ENCODE assay signal across 26 cellular contexts in the genomic region with DNA sequence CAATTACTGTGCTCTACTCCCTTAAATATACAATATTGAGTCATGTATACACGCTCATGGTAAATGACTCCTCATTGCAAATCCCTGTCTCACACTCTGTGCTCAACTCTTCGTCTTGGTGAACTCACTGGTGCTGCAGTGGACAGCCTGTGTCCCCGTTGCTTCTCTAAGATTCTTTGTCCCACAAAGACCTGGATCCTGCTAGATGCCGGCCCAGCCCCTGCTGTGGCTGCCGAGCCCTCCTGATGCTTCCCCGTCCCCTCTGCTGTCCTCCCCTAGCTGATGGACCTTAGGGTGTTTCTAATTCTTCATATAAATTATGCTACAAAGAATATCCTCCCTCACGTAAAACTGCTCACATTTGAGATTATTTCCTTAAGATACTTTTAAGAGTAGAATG. TPM values are rescaled to one million over a fixed set of nuclear protein-coding genes. Genes with fewer than 3 reads are reported as not detected.
DNase-seq lines count a peak whose midpoint lies in the region; ATAC-seq and TF ChIP-seq lines count a peak whose summit lies in the region.
"Had no signal": no experiment of that assay in that cellular context is flagged by ENCODE, and none has a peak within 500 bp of the region (broad histone marks: within the 10 kb centered on the region; RNA-seq: fewer than 3 reads in every experiment).

No MANE protein-coding gene starts in this region.

- H3K9me3 ChIP-seq in liver (ENCODE audit: control insufficient read depth in 4 of 4, low read length in 3 of 4) (no peaks in the 10 kb centered on the region), esophagus muscularis mucosa (no peaks in the 10 kb centered on the region)
- H3K9me3 ChIP-seq: esophagus squamous epithelium, heart right ventricle, prostate gland, sigmoid colon had no signal

- no peak for TF ChIP-seq RAD21 in liver (IDR thresholded peaks at IDR 0.05)

- H3K27ac ChIP-seq in VCaP, result peak overlapping the region; percentile 38; the same call in 1 of the 2 replicates
- no peak overlapping the region for H3K27ac ChIP-seq in liver (ENCODE audit: low read depth in 1 of 2, low read length in 2 of 2)
- no peak overlapping the region for H3K27ac ChIP-seq in esophagus muscularis mucosa (replicated peaks in 1 of 4)
- H3K27ac ChIP-seq: esophagus squamous epithelium, sigmoid colon had no signal

- intact Hi-C loops in activated CD4-positive, alpha-beta T cell treated with anti-CD3 and anti-CD28 coated beads, Interleukin-2, amount 10 ng/mL, durations not matched to agents 24 days and 14 days (cut with micrococcal nuclease), result no loop called here
- intact Hi-C loops in esophagus muscularis mucosa (cut with DNase I), result no loop called here

- no peak for ATAC-seq in stimulated activated naive B cell treated with anti-CD40 and anti-IgM and Interleukin-4, amounts not matched to agents 10 μg/mL and 1 μg/mL and 100 μg/mL, for 72 hours (replicated peaks)
- ATAC-seq in GM19397 (IDR thresholded peaks at IDR 0.05; ENCODE audit: unreplicated experiment), result no peak
- ATAC-seq: heart right ventricle, Panc1 had no signal

- H3K4me1 ChIP-seq in liver (ENCODE audit: control insufficient read depth in 4 of 4, insufficient read depth in 4 of 4, low read length in 3 of 4), result peaks cover 5 to 57% (median 39%) of the 10 kb centered on the region in 4 donors
- peaks cover 27 to 59% (median 46%) of the 10 kb centered on the region in 4 donors for H3K4me1 ChIP-seq in esophagus muscularis mucosa

- WGBS in liver, result 96% methylated on average over 7 of the region's 7 CpGs
- WGBS in esophagus muscularis mucosa, result 93% methylated on average over 7 of the region's 7 CpGs

- TF ChIP-seq CTCF in VCaP (conservative IDR thresholded peaks at IDR 0.05) (no peak), liver (IDR thresholded peaks at IDR 0.05; ENCODE audit: low read depth, low read length, missing input control) (no peak), esophagus muscularis mucosa (IDR thresholded peaks at IDR 0.05) (no peak)

- DNase-seq in activated CD4-positive, alpha-beta T cell treated with anti-CD3 and anti-CD28 coated beads, Interleukin-2, amount 10 ng/mL, durations not matched to agents 24 days and 14 days, result no peak
- DNase-seq in activated CD4-positive, alpha-beta T cell treated with anti-CD3 and anti-CD28 coated beads for 4 hours, result no peak
- DNase-seq in stimulated activated naive B cell treated with anti-CD40 and anti-IgM and Interleukin-4, amounts not matched to agents 10 μg/mL and 1 μg/mL and 100 μg/mL, for 72 hours, result no peak
- DNase-seq in esophagus muscularis mucosa (ENCODE audit: extremely low spot score) (no peak), kidney glomerular epithelial cell (lab: John Stamatoyannopoulos, UW) (no peak)
- DNase-seq: 8988T; activated CD4-positive, CD25-positive, alpha-beta regulatory T cell treated with anti-CD3 and anti-CD28 coated beads, Interleukin-2, amount 50 U/mL, for 72 hours; activated naive CD4-positive, alpha-beta T cell treated with anti-CD3 and anti-CD28 coated beads, Interleukin-2, amount 10 ng/mL, durations not matched to agents 7 days and 5 days; aorta; cortex of kidney; endodermal cell; esophagus squamous epithelium; foreskin melanocyte; heart right ventricle; NCI-H187; NCI-H2171 treated with DMSO at 0.1 percent for 48 hours; NCI-H524; NK-92 treated with Interleukin-12 subunit alpha and Interleukin-12 subunit beta, amount 100 ng/mL, for 24 hours; sigmoid colon; stimulated activated CD4-positive, alpha-beta T cell treated with anti-CD3 and anti-CD28 coated beads, Interleukin-4, amount 100 ng/mL, for 24 hours; stimulated activated naive CD4-positive, alpha-beta T cell treated with Interleukin-2 at 50 U/mL for 16 hours had no signal

- H3K4me3 ChIP-seq in liver (ENCODE audit: low read depth in 1 of 3, low read length in 3 of 3), result no peak overlapping the region
- no peak overlapping the region for H3K4me3 ChIP-seq in esophagus muscularis mucosa
- H3K4me3 ChIP-seq: esophagus squamous epithelium, heart right ventricle, prostate gland, sigmoid colon had no signal

- no peak for TF ChIP-seq EP300 in esophagus muscularis mucosa (IDR thresholded peaks at IDR 0.05)

- peaks cover 85% of the 10 kb centered on the region for H3K36me3 Mint-ChIP-seq in activated CD4-positive, alpha-beta T cell treated with anti-CD3 and anti-CD28 coated beads, Interleukin-2, amount 10 ng/mL, durations not matched to agents 24 days and 14 days (ENCODE audit: low read depth)
- H3K36me3 Mint-ChIP-seq in stimulated activated naive B cell treated with anti-CD40 and anti-IgM and Interleukin-4, amounts not matched to agents 10 μg/mL and 1 μg/mL and 100 μg/mL, for 72 hours, result peaks cover 56 to 84% of the 10 kb centered on the region in 2 donors

- no peaks in the 10 kb centered on the region for H3K27me3 Mint-ChIP-seq in activated CD4-positive, alpha-beta T cell treated with anti-CD3 and anti-CD28 coated beads, Interleukin-2, amount 10 ng/mL, durations not matched to agents 24 days and 14 days
- H3K27me3 Mint-ChIP-seq in stimulated activated naive B cell treated with anti-CD40 and anti-IgM and Interleukin-4, amounts not matched to agents 10 μg/mL and 1 μg/mL and 100 μg/mL, for 72 hours, result no peaks in the 10 kb centered on the region
- H3K27me3 Mint-ChIP-seq: activated naive CD4-positive, alpha-beta T cell treated with anti-CD3 and anti-CD28 coated beads, Interleukin-2, amount 10 ng/mL, durations not matched to agents 7 days and 5 days had no signal

- H3K4me1 Mint-ChIP-seq in activated CD4-positive, alpha-beta T cell treated with anti-CD3 and anti-CD28 coated beads, Interleukin-2, amount 10 ng/mL, durations not matched to agents 24 days and 14 days, result peaks cover 46% of the 10 kb centered on the region
- H3K4me1 Mint-ChIP-seq in stimulated activated naive B cell treated with anti-CD40 and anti-IgM and Interleukin-4, amounts not matched to agents 10 μg/mL and 1 μg/mL and 100 μg/mL, for 72 hours, result peaks cover 47 to 64% of the 10 kb centered on the region in 2 donors

- TF ChIP-seq POLR2A in esophagus muscularis mucosa (IDR thresholded peaks at IDR 0.05; ENCODE audit: low read depth), result no peak

- H3K36me3 ChIP-seq in liver (ENCODE audit: control insufficient read depth in 4 of 4, insufficient read depth in 3 of 4, low read depth in 1 of 4, low read length in 3 of 4) (peaks cover 6 to 40% (median 31%) of the 10 kb centered on the region in 4 donors), esophagus muscularis mucosa (peaks cover 29 to 54% (median 45%) of the 10 kb centered on the region in 4 donors)
- H3K36me3 ChIP-seq: prostate gland had no signal

- H3K27me3 ChIP-seq in liver (ENCODE audit: control insufficient read depth in 4 of 4, insufficient read depth in 4 of 4, low read length in 3 of 4) (no peaks in the 10 kb centered on the region), esophagus muscularis mucosa (no peaks in the 10 kb centered on the region)
- H3K27me3 ChIP-seq: esophagus squamous epithelium, heart right ventricle, sigmoid colon had no signal

- H3K9me3 Mint-ChIP-seq in activated CD4-positive, alpha-beta T cell treated with anti-CD3 and anti-CD28 coated beads, Interleukin-2, amount 10 ng/mL, durations not matched to agents 24 days and 14 days, result peaks cover 10% of the 10 kb centered on the region
- H3K9me3 Mint-ChIP-seq in stimulated activated naive B cell treated with anti-CD40 and anti-IgM and Interleukin-4, amounts not matched to agents 10 μg/mL and 1 μg/mL and 100 μg/mL, for 72 hours, result peaks cover 0 to 6% of the 10 kb centered on the region in 2 donors
- H3K9me3 Mint-ChIP-seq: endodermal cell had no signal

- H3K9ac ChIP-seq in liver (ENCODE audit: low read depth in 1 of 2, low read length in 2 of 2), result no peak overlapping the region

- H3K27ac Mint-ChIP-seq in activated CD4-positive, alpha-beta T cell treated with anti-CD3 and anti-CD28 coated beads, Interleukin-2, amount 10 ng/mL, durations not matched to agents 24 days and 14 days, result peak overlapping the region; percentile 81
- peak overlapping the region; percentile 2 for H3K27ac Mint-ChIP-seq in stimulated activated naive B cell treated with anti-CD40 and anti-IgM and Interleukin-4, amounts not matched to agents 10 μg/mL and 1 μg/mL and 100 μg/mL, for 72 hours
- H3K27ac Mint-ChIP-seq: endodermal cell had no signal

- H3K4me3 Mint-ChIP-seq in activated CD4-positive, alpha-beta T cell treated with anti-CD3 and anti-CD28 coated beads, Interleukin-2, amount 10 ng/mL, durations not matched to agents 24 days and 14 days, result no peak overlapping the region
- no peak overlapping the region for H3K4me3 Mint-ChIP-seq in stimulated activated naive B cell treated with anti-CD40 and anti-IgM and Interleukin-4, amounts not matched to agents 10 μg/mL and 1 μg/mL and 100 μg/mL, for 72 hours
- H3K4me3 Mint-ChIP-seq: endodermal cell had no signal

TF ChIP-seq in liver, 16 proteins besides CTCF, POLR2A, EP300 and RAD21 (continues in another document):
- TF ChIP-seq GABPA (IDR thresholded peaks at IDR 0.05 in 1 of 2, conservative IDR thresholded peaks at IDR 0.05 in 1 of 2) (no peak), NR2F2 (IDR thresholded peaks at IDR 0.05) (no peak), SP1 (IDR thresholded peaks at IDR 0.05) (no peak)

RNA-seq across cellular contexts. Expression of gene APOL2, which starts 5.5 kb away (rescaled TPM):
- 52.0 and 58.6 TPM in 2 replicates for total RNA-seq in activated CD4-positive, alpha-beta T cell treated with anti-CD3 and anti-CD28 coated beads, Interleukin-2, amount 10 ng/mL, durations not matched to agents 24 days and 14 days
- total RNA-seq in liver (10 to 100 TPM; 14.3 to 77.2 TPM), esophagus muscularis mucosa (10 to 100 TPM; 22.0 to 41.9 (median 34.4) TPM)
- polyA plus RNA-seq in liver, result 10 to 100 TPM; 20.0 to 23.4 TPM

RNA-seq across cellular contexts. Expression of gene APOL1, which starts 19.1 kb away (rescaled TPM):
- 36.2 and 37.3 TPM in 2 replicates for total RNA-seq in activated CD4-positive, alpha-beta T cell treated with anti-CD3 and anti-CD28 coated beads, Interleukin-2, amount 10 ng/mL, durations not matched to agents 24 days and 14 days
- total RNA-seq in liver, result 100 to 1,000 TPM in 1 of 2 donors, 1 to 10 TPM in 1; 7.7 to 129 TPM
- 10 to 100 TPM; 57.7 to 61.3 TPM for polyA plus RNA-seq in liver
- 10 to 100 TPM; 19.0 to 48.8 (median 28.0) TPM for total RNA-seq in esophagus muscularis mucosa

RNA-seq across cellular contexts. Expression of gene APOL4, which starts 32.2 kb away (rescaled TPM):
- 0.17 TPM in 1 of 2 replicates, not detected in the other for total RNA-seq in activated CD4-positive, alpha-beta T cell treated with anti-CD3 and anti-CD28 coated beads, Interleukin-2, amount 10 ng/mL, durations not matched to agents 24 days and 14 days
- total RNA-seq in liver (1 to 10 TPM; 1.5 to 2.3 TPM), esophagus muscularis mucosa (10 to 100 TPM in 1 of 4 donors, 1 to 10 TPM in 2, under 1 TPM in 1; 0.19 to 24.7 (median 1.6) TPM)
- polyA plus RNA-seq in liver, result 1 to 10 TPM in 1 of 2 donors, under 1 TPM in 1; 0.59 to 2.2 TPM
- total RNA-seq: endodermal cell had no signal
